In genomic region chr20:57392512-57393271, GRCh38 we compare ENCODE assay signal across 8 cellular contexts. TPM values are rescaled to one million over a fixed set of nuclear protein-coding genes. Genes with fewer than 3 reads are reported as not detected.
DNase-seq lines count a peak whose midpoint lies in the region; ATAC-seq, FAIRE-seq and TF ChIP-seq lines count a peak whose summit lies in the region.

No MANE protein-coding gene starts in this region.

- 7 to 57% (median 33%) methylated on average over 5 to 33 of the region's 33 CpGs for WGBS in adrenal gland, 4 donors

- DNase-seq in NCI-H2081 (lab: John Stamatoyannopoulos, UW): peak; percentile 13 to 27
- DNase-seq in NCI-H2081 treated with DMSO at 0.1 percent for 48 hours (lab: John Stamatoyannopoulos, UW): no peak
- DNase-seq in T follicular helper cell (ENCODE audit: low read depth): peak; percentile 84
- DNase-seq in adrenal gland: peak in 5 of 7 donors; percentile 46 to 70 (median 59)
- no peak for DNase-seq in keratinocyte (ENCODE audit: low read depth, low spot score)
- DNase-seq in stimulated activated CD4-positive, alpha-beta T cell treated with anti-CD3 and anti-CD28 coated beads, Interleukin-4, amount 100 ng/mL, for 24 hours: peak; percentile 75
- DNase-seq in islet precursor cell: no peak

- no peak for FAIRE-seq in keratinocyte (lab: Jason Lieb, UNC)

- H3K27me3 ChIP-seq in adrenal gland: no peaks in the 10 kb centered on the region
- no peaks in the 10 kb centered on the region for H3K27me3 ChIP-seq in keratinocyte (ENCODE audit: control insufficient read depth, extremely low read depth, insufficient read depth, low read length)

- H3K4me1 ChIP-seq in adrenal gland (replicated peaks in 1 of 2): peaks cover 25 to 49% of the 10 kb centered on the region in 2 donors
- H3K4me1 ChIP-seq in keratinocyte (ENCODE audit: control insufficient read depth, extremely low read depth, insufficient read depth, low read length): peaks cover 21% of the 10 kb centered on the region

- intact Hi-C loops in adrenal gland (cut with DNase I): no loop called here

- H3K9me3 ChIP-seq in adrenal gland (replicated peaks in 1 of 3) (no peaks in the 10 kb centered on the region), keratinocyte (ENCODE audit: control insufficient read depth, low read depth, low read length) (no peaks in the 10 kb centered on the region)

- H3K4me3 ChIP-seq in adrenal gland: peak overlapping the region in 3 of 4 donors; percentile 12 to 81 (median 50)
- H3K4me3 ChIP-seq in keratinocyte (ENCODE audit: control insufficient read depth in 2 of 3, extremely low read depth in 1 of 3, insufficient read depth in 2 of 3, low read depth in 1 of 3, low read length in 3 of 3): peak overlapping the region; percentile 38 to 64 (median 62)

- no peak for ATAC-seq in HG03108 (IDR thresholded peaks at IDR 0.05; ENCODE audit: unreplicated experiment)

- H3K9ac ChIP-seq in keratinocyte (ENCODE audit: control insufficient read depth, extremely low read depth, insufficient read depth, low read length): peak overlapping the region; percentile 56

- H3K27ac ChIP-seq in adrenal gland (peak overlapping the region in 3 of 5 donors; percentile 30 to 52 (median 30)), keratinocyte (ENCODE audit: control insufficient read depth, insufficient read depth, low read length) (no peak overlapping the region)

- no peak for TF ChIP-seq CTCF in adrenal gland (IDR thresholded peaks at IDR 0.05)
- no peak for TF ChIP-seq CTCF in keratinocyte (optimal IDR thresholded peaks at IDR 0.05 in 1 of 3, IDR thresholded peaks at IDR 0.05 in 1 of 3, conservative IDR thresholded peaks at IDR 0.05 in 1 of 3; ENCODE audit: extremely low read depth in 1 of 3, insufficient read depth in 2 of 3, low read length in 3 of 3)

- H3K9me1 ChIP-seq in keratinocyte (ENCODE audit: control insufficient read depth, extremely low read depth, insufficient read depth, low read length): no peaks in the 10 kb centered on the region

- dilution Hi-C loops in keratinocyte (cut with MboI; ENCODE audit: extremely low pct_ligation_motif_present, low sequenced_read_pairs): no loop called here

- H3K79me2 ChIP-seq in keratinocyte (ENCODE audit: control insufficient read depth, insufficient read depth, low read length): no peaks in the 10 kb centered on the region

- peak overlapping the region; percentile 15 for H2AFZ ChIP-seq in keratinocyte (ENCODE audit: control insufficient read depth, low read length)

- peak overlapping the region; percentile 83 for H3K4me2 ChIP-seq in keratinocyte (ENCODE audit: control insufficient read depth, extremely low read depth, insufficient read depth, low read depth, low read length)

- H4K20me1 ChIP-seq in keratinocyte (ENCODE audit: control insufficient read depth, extremely low read depth, insufficient read depth, low read length): no peaks in the 10 kb centered on the region

- peaks cover 0 to 4% of the 10 kb centered on the region in 2 donors for H3K36me3 ChIP-seq in adrenal gland (replicated peaks in 1 of 2)
- H3K36me3 ChIP-seq in keratinocyte (ENCODE audit: control insufficient read depth in 2 of 2, extremely low read depth in 1 of 2, insufficient read depth in 2 of 2, low read length in 2 of 2): peaks cover 3 to 6% of the 10 kb centered on the region in 2 experiments

- TF ChIP-seq POLR2A in adrenal gland (IDR thresholded peaks at IDR 0.05): peak in 1 of 2 donors; percentile 43

RNA-seq across cellular contexts. Expression of gene RBM38, which starts 1.5 kb away (rescaled TPM):
- 10 to 100 TPM in 7 of 8 donors, 1 to 10 TPM in 1; 7.2 to 25.9 (median 14.1) TPM for total RNA-seq in adrenal gland
- polyA plus RNA-seq in adrenal gland (10 to 100 TPM in 2 of 3 donors, 1 to 10 TPM in 1; 3.0 to 24.1 (median 10.5) TPM), keratinocyte (5.1 to 6.7 TPM (median 5.7 TPM) in 3 replicates)
- 1.1 TPM for polyA plus RNA-seq in keratinocyte (2011; ENCODE audit: low read depth)
- polyA plus RNA-seq in keratinocyte (2011; cell fraction: cytosol; rRNA removed): 4.3 and 8.2 TPM in 2 replicates
- polyA plus RNA-seq in keratinocyte (2011; cell fraction: nucleus; rRNA removed): 5.3 and 7.9 TPM in 2 replicates
- 1.9 and 7.4 TPM in 2 replicates for polyA plus RNA-seq in keratinocyte (2012; ENCODE audit: low replicate concordance)
- polyA minus RNA-seq in keratinocyte: 3.5 to 4.2 TPM (median 4.1 TPM) in 3 replicates
- 18.4 TPM for polyA minus RNA-seq in keratinocyte (2011; cell fraction: cytosol; rRNA and poly(A)+ RNA removed)
- 2.7 and 3.7 TPM in 2 replicates for polyA minus RNA-seq in keratinocyte (2011; cell fraction: nucleus; rRNA and poly(A)+ RNA removed)

RNA-seq across cellular contexts. Expression of gene RAE1, which starts 41.6 kb away (rescaled TPM):
- total RNA-seq in adrenal gland: 10 to 100 TPM; 14.4 to 25.9 (median 22.5) TPM
- 10 to 100 TPM in 1 of 3 donors, 1 to 10 TPM in 2; 8.8 to 46.9 (median 9.7) TPM for polyA plus RNA-seq in adrenal gland
- 18.7 to 57.4 TPM (median 32.4 TPM) in 3 replicates for polyA plus RNA-seq in keratinocyte
- polyA plus RNA-seq in keratinocyte (2011; ENCODE audit: low read depth): 19.2 TPM
- 37.3 and 49.4 TPM in 2 replicates for polyA plus RNA-seq in keratinocyte (2011; cell fraction: cytosol; rRNA removed)
- polyA plus RNA-seq in keratinocyte (2011; cell fraction: nucleus; rRNA removed): 89.4 and 97.6 TPM in 2 replicates
- 29.6 and 35.0 TPM in 2 replicates for polyA plus RNA-seq in keratinocyte (2012; ENCODE audit: low replicate concordance)
- polyA minus RNA-seq in keratinocyte: 12.9 to 42.4 TPM (median 21.6 TPM) in 3 replicates
- 13.6 TPM for polyA minus RNA-seq in keratinocyte (2011; cell fraction: cytosol; rRNA and poly(A)+ RNA removed)
- 23.8 and 42.4 TPM in 2 replicates for polyA minus RNA-seq in keratinocyte (2011; cell fraction: nucleus; rRNA and poly(A)+ RNA removed)

Comparison
In these comparisons a context has a peak if more than half of its experiments do, and no peak if none do; other contexts are left out.
1. DNase-seq: peak in NCI-H2081 (2 of 2), T follicular helper cell (single experiment), adrenal gland (5 of 7) and stimulated activated CD4-positive, alpha-beta T cell treated with anti-CD3 and anti-CD28 coated beads, Interleukin-4, amount 100 ng/mL, for 24 hours (single experiment); none in NCI-H2081 treated with DMSO at 0.1 percent for 48 hours (single experiment), keratinocyte (single experiment) and islet precursor cell (single experiment).